In genomic region chr16:8816967-8817662, GRCh38 we compare ENCODE assay signal across 18 cellular contexts. TPM values are rescaled to one million over a fixed set of nuclear protein-coding genes. Genes with fewer than 3 reads are reported as not detected.
DNase-seq lines count a peak whose midpoint lies in the region; ATAC-seq, FAIRE-seq and TF ChIP-seq lines count a peak whose summit lies in the region.
"Had no signal": no experiment of that assay in that cellular context is flagged by ENCODE, and none has a peak within 500 bp of the region (broad histone marks: within the 10 kb centered on the region; RNA-seq: fewer than 3 reads in every experiment).

No MANE protein-coding gene starts in this region.

- H3K27me3 ChIP-seq in pancreas, result no peaks in the 10 kb centered on the region
- H3K27me3 ChIP-seq: BE2C, suprapubic skin had no signal

- H3K4me1 Mint-ChIP-seq in T-helper 17 cell (peaks cover 20% of the 10 kb centered on the region), chondrocyte (ENCODE audit: low read depth) (peaks cover 5% of the 10 kb centered on the region)

- H3K9me3 Mint-ChIP-seq in chondrocyte (ENCODE audit: low read depth), result no peaks in the 10 kb centered on the region

- intact Hi-C loops in pancreas (cut with DNase I), result no loop called here

- WGBS in pancreas, 2 donors, result 86 to 88% methylated on average over 7 of the region's 7 CpGs

- DNase-seq in AG20443 (ENCODE audit: low spot score) (peak; percentile 61), EH (ENCODE audit: low read depth) (peak; percentile 40), T-helper 17 cell (no peak), chondrocyte (ENCODE audit: low spot score) (no peak), NCI-H748 treated with DMSO at 0.1 percent for 48 hours (lab: John Stamatoyannopoulos, UW) (no peak), pancreas (no peak), COR-L47 (lab: John Stamatoyannopoulos, UW) (no peak)
- DNase-seq: anterior cingulate cortex, BE2C, foreskin melanocyte, NCI-H2029 treated with DMSO at 0.1 percent for 48 hours, NCI-H524 treated with DMSO at 0.1 percent for 48 hours, SK-N-SH had no signal

- H3K36me3 ChIP-seq in pancreas, result peaks cover 3 to 52% (median 34%) of the 10 kb centered on the region in 3 donors

- H3K27me3 Mint-ChIP-seq in T-helper 17 cell (no peaks in the 10 kb centered on the region), chondrocyte (ENCODE audit: low read depth) (no peaks in the 10 kb centered on the region)

- no peak for FAIRE-seq in pancreas (lab: Jason Lieb, UNC)
- FAIRE-seq: H1, HTR-8/SVneo had no signal

- no peaks in the 10 kb centered on the region for H3K4me1 ChIP-seq in pancreas
- H3K4me1 ChIP-seq: BE2C, suprapubic skin had no signal

- no peak overlapping the region for H3K4me3 ChIP-seq in pancreas
- H3K4me3 ChIP-seq: suprapubic skin had no signal

- H3K27ac Mint-ChIP-seq in T-helper 17 cell (no peak overlapping the region), chondrocyte (ENCODE audit: unreplicated experiment) (peak overlapping the region; percentile 34)

- ATAC-seq in T-helper 17 cell, result peak; percentile 68
- no peak for ATAC-seq in GM19328 (IDR thresholded peaks at IDR 0.05; ENCODE audit: unreplicated experiment)
- no peak for ATAC-seq in pancreas
- ATAC-seq: left lobe of liver had no signal

- no peaks in the 10 kb centered on the region for H3K9me3 ChIP-seq in T-helper 17 cell (ENCODE audit: control insufficient read depth, low read length, poor library complexity, severe bottlenecking)
- H3K9me3 ChIP-seq in pancreas, result no peaks in the 10 kb centered on the region
- H3K9me3 ChIP-seq: BE2C, SK-N-SH, suprapubic skin had no signal

- H3K4me3 Mint-ChIP-seq in T-helper 17 cell (no peak overlapping the region), chondrocyte (ENCODE audit: unreplicated experiment) (no peak overlapping the region)

- H3K36me3 Mint-ChIP-seq in T-helper 17 cell (ENCODE audit: low read depth), result peaks cover 8% of the 10 kb centered on the region
- peaks cover 45% of the 10 kb centered on the region for H3K36me3 Mint-ChIP-seq in chondrocyte (ENCODE audit: low read depth)

- TF ChIP-seq CTCF in chondrocyte (IDR thresholded peaks at IDR 0.05) (no peak), pancreas (IDR thresholded peaks at IDR 0.05) (no peak)

- no peak overlapping the region for H3K27ac ChIP-seq in pancreas
- H3K27ac ChIP-seq: suprapubic skin had no signal

RNA-seq across cellular contexts. Expression of gene PMM2, which starts 19.5 kb away (rescaled TPM):
- total RNA-seq in T-helper 17 cell (10 to 100 TPM; 35.8 to 40.6 TPM), chondrocyte (47.6 to 62.1 TPM (median 47.9 TPM) in 3 replicates), pancreas (10 to 100 TPM; 19.2 to 40.3 (median 29.4) TPM)
- polyA plus RNA-seq in pancreas, result 10 to 100 TPM; 19.6 to 23.9 TPM

RNA-seq across cellular contexts. Expression of gene TMEM186, which starts 19.7 kb away (rescaled TPM):
- 1 to 10 TPM; 2.4 to 3.5 TPM for total RNA-seq in T-helper 17 cell
- 8.4 to 10.7 TPM (median 9.6 TPM) in 3 replicates for total RNA-seq in chondrocyte
- total RNA-seq in pancreas, result 1 to 10 TPM; 2.7 to 6.1 (median 4.4) TPM
- polyA plus RNA-seq in pancreas, result 1 to 10 TPM; 3.8 to 9.3 TPM

RNA-seq across cellular contexts. Expression of gene CARHSP1, which starts 51.7 kb away (rescaled TPM):
- total RNA-seq in T-helper 17 cell (10 to 100 TPM; 25.4 to 30.4 TPM), chondrocyte (46.5 to 57.4 TPM (median 54.1 TPM) in 3 replicates), pancreas (10 to 100 TPM; 19.8 to 61.2 (median 22.9) TPM)
- polyA plus RNA-seq in pancreas, result 10 to 100 TPM; 69.0 to 78.7 TPM

Comparison
In these comparisons a context has a peak if more than half of its experiments do, and no peak if none do; other contexts are left out.
1. DNase-seq: peak in AG20443 (single experiment) and EH (single experiment); none in T-helper 17 cell (0 of 3), chondrocyte (single experiment), NCI-H748 treated with DMSO at 0.1 percent for 48 hours (single experiment), pancreas (0 of 6) and COR-L47 (single experiment).